Comparison of ENCODE assay signal across 4 cellular contexts in genomic region chr2:151559431-151559830, GRCh38.
DNase-seq lines count a peak whose midpoint lies in the region; ATAC-seq, FAIRE-seq and TF ChIP-seq lines count a peak whose summit lies in the region.
"Not testable (repeated sequence)": the region's sequence is repeated elsewhere in the genome, so short reads cannot be mapped to it uniquely, and the experiment has no call there.

No MANE protein-coding gene starts in this region.

- H3K27ac ChIP-seq in K562 (ENCODE audit: extremely low read depth, low read depth, low read length): not testable (repeated sequence)
- peak overlapping the region in 3 of 4 donors; percentile 49 to 75 (median 54) for H3K27ac ChIP-seq in esophagus muscularis mucosa (replicated peaks in 1 of 4)
- peak overlapping the region; percentile 64 to 78 for H3K27ac ChIP-seq in right atrium auricular region
- H3K27ac ChIP-seq in smooth muscle cell (ENCODE audit: low read depth): peak overlapping the region; percentile 38

- H3K9me1 ChIP-seq in K562 (ENCODE audit: control insufficient read depth, insufficient read depth, low read length): not testable (repeated sequence)

- not testable (repeated sequence) for H3K4me1 ChIP-seq in K562 (replicated peaks in 1 of 2; ENCODE audit: control insufficient read depth in 2 of 2, insufficient read depth in 2 of 2, low read length in 2 of 2); right atrium auricular region; smooth muscle cell (ENCODE audit: low read depth)
- peaks cover 7 to 18% (median 14%) of the 10 kb centered on the region in 4 donors for H3K4me1 ChIP-seq in esophagus muscularis mucosa

- not testable (repeated sequence) for BruUV-seq in K562 (replicated peaks; lab: Mats Ljungman, UMichigan)

- H3K4me3 ChIP-seq in K562, esophagus muscularis mucosa, right atrium auricular region, smooth muscle cell: not testable (repeated sequence)

- POLR2A ChIA-PET in K562 (lab: Yijun Ruan, JAX): not testable (repeated sequence)

- not testable (repeated sequence) for H2AFZ ChIP-seq in K562 (ENCODE audit: low read depth, low read length); smooth muscle cell (ENCODE audit: low read depth)

- DNase-seq in K562 (ENCODE audit: extremely low read depth in 1 of 4, low spot score in 3 of 4); esophagus muscularis mucosa (ENCODE audit: extremely low spot score); right atrium auricular region (ENCODE audit: low spot score); smooth muscle cell (lab: John Stamatoyannopoulos, UW; ENCODE audit: unreplicated experiment): not testable (repeated sequence)

- FAIRE-seq in K562 (lab: Jason Lieb, UNC): not testable (repeated sequence)

- not testable (repeated sequence) for H3F3A ChIP-seq in smooth muscle cell (ENCODE audit: low read depth)

- not testable (repeated sequence) for TF ChIP-seq EP300 in K562 (IDR thresholded peaks at IDR 0.05; ENCODE audit: low read length); esophagus muscularis mucosa (IDR thresholded peaks at IDR 0.05)

- not testable (repeated sequence) for H3K4me2 ChIP-seq in K562 (ENCODE audit: insufficient read depth, low read length); smooth muscle cell

- intact Hi-C loops in K562 (cut with micrococcal nuclease); esophagus muscularis mucosa (cut with DNase I): not testable (repeated sequence)

- 15% methylated on average over 2 of the region's 2 CpGs for WGBS in K562 (ENCODE audit: insufficient coverage, low coverage, missing lambda C conversion rate)
- 98% methylated on average over 2 of the region's 2 CpGs for WGBS in esophagus muscularis mucosa
- WGBS in smooth muscle cell (ENCODE audit: low lambda C conversion rate): 98% methylated on average over 2 of the region's 2 CpGs

- H3K79me2 ChIP-seq in K562 (ENCODE audit: control insufficient read depth, insufficient read depth, low read length); smooth muscle cell (ENCODE audit: low read depth): not testable (repeated sequence)

- H4K20me1 ChIP-seq in K562 (replicated peaks; ENCODE audit: control insufficient read depth, insufficient read depth, low read length); smooth muscle cell (ENCODE audit: low read depth): not testable (repeated sequence)

- in situ Hi-C loops in K562 (cut with MboI): not testable (repeated sequence)

- not testable (repeated sequence) for H3K9ac ChIP-seq in K562 (ENCODE audit: insufficient read depth in 1 of 2, low read depth in 2 of 2, low read length in 2 of 2); smooth muscle cell (ENCODE audit: low read depth)

- TF ChIP-seq POLR2A in K562 (conservative IDR thresholded peaks at IDR 0.05); esophagus muscularis mucosa (IDR thresholded peaks at IDR 0.05; ENCODE audit: low read depth): not testable (repeated sequence)

- ATAC-seq in K562: not testable (repeated sequence)

- H3K27me3 ChIP-seq in K562 (ENCODE audit: control insufficient read depth in 2 of 2, insufficient read depth in 2 of 2, low read length in 2 of 2); esophagus muscularis mucosa; right atrium auricular region; smooth muscle cell (ENCODE audit: low read depth): not testable (repeated sequence)

- TF ChIP-seq CTCF in K562 (IDR thresholded peaks at IDR 0.05 in 2 of 3, conservative IDR thresholded peaks at IDR 0.05 in 1 of 3; ENCODE audit: insufficient read depth in 2 of 3, low read depth in 1 of 3, low read length in 3 of 3); esophagus muscularis mucosa (IDR thresholded peaks at IDR 0.05); right atrium auricular region (IDR thresholded peaks at IDR 0.05); smooth muscle cell (IDR thresholded peaks at IDR 0.05; ENCODE audit: borderline replicate concordance, insufficient read depth, poor library complexity, severe bottlenecking): not testable (repeated sequence)

- CTCF ChIA-PET in K562 (lab: Yijun Ruan, JAX; ENCODE audit: low intra/inter-chr PET ratio): not testable (repeated sequence)

- H3K36me3 ChIP-seq in K562 (ENCODE audit: control insufficient read depth, insufficient read depth, low read length); esophagus muscularis mucosa; right atrium auricular region; smooth muscle cell (ENCODE audit: low read depth): not testable (repeated sequence)

- not testable (repeated sequence) for TF ChIP-seq RAD21 in K562 (CRISPR knock-in tag; conservative IDR thresholded peaks at IDR 0.05 in 1 of 2, IDR thresholded peaks at IDR 0.05 in 1 of 2)

- H3K9me3 ChIP-seq in K562 (replicated peaks; ENCODE audit: control insufficient read depth, insufficient read depth, low read depth, low read length); esophagus muscularis mucosa; right atrium auricular region; smooth muscle cell (replicated peaks; ENCODE audit: low read depth): not testable (repeated sequence)

TF ChIP-seq in K562, 482 proteins besides CTCF, POLR2A, EP300 and RAD21:
- peak; percentile 89 for TF ChIP-seq ZNF146 (CRISPR knock-in tag; IDR thresholded peaks at IDR 0.05; ENCODE audit: unreplicated experiment)
